Comparison of ENCODE assay signal across 8 cellular contexts in the genomic region with DNA sequence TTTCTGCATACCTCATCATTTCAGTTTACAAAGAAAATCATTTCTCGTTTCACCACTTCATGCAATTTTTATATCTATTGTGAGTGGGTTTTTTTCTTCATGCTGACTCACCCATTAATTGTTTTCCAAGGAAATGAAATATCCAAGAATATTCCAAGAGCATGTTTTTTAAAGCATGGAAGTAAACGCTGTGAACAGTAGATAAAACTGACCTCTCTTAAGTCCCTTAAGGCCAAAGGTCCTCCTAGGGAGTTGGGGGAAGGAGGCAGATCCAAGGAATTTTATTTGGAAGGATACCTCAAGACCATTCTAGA. TPM values are rescaled to one million over a fixed set of nuclear protein-coding genes. Genes with fewer than 3 reads are reported as not detected.
DNase-seq lines count a peak whose midpoint lies in the region; ATAC-seq and TF ChIP-seq lines count a peak whose summit lies in the region.

No MANE protein-coding gene starts in this region.

- ATAC-seq in GM18909 (IDR thresholded peaks at IDR 0.05; ENCODE audit: poor library complexity, unreplicated experiment) = no peak

- no peaks in the 10 kb centered on the region for H3K9me3 ChIP-seq in HAP-1

- in situ Hi-C loops in HAP-1 (cut with MboI; ENCODE audit: low sequenced_read_pairs) = loop anchor here (5.0 to 25.0 kb wide), 2 partner anchors 290 to 480 kb away; a partner anchor contains a TSS

- H3K4me3 ChIP-seq in HAP-1 (peak overlapping the region; percentile 53), WI38 (ENCODE audit: low read depth, low read length) (peak overlapping the region; percentile 69), fibroblast of villous mesenchyme (ENCODE audit: low read depth, low read length) (peak overlapping the region; percentile 72), skeletal muscle cell (ENCODE audit: low read depth, low read length) (peak overlapping the region; percentile 62)

- H3K36me3 ChIP-seq in HAP-1 (replicated peaks) = no peaks in the 10 kb centered on the region

- TF ChIP-seq CTCF in WI38 (IDR thresholded peaks at IDR 0.05; ENCODE audit: low read depth, low read length) (no peak), fibroblast of villous mesenchyme (IDR thresholded peaks at IDR 0.05; ENCODE audit: insufficient read depth, low read depth, low read length) (no peak)

- H3K27me3 ChIP-seq in HAP-1 (ENCODE audit: low read depth) = no peaks in the 10 kb centered on the region

- DNase-seq in HAP-1 (ENCODE audit: low spot score in 2 of 2) (no peak), fibroblast of villous mesenchyme (ENCODE audit: low read depth) (no peak), skeletal muscle cell (ENCODE audit: low read depth) (no peak), SKM-1 treated with dmso at 0.1 percent for 144 hours (lab: John Stamatoyannopoulos, UW; ENCODE audit: unreplicated experiment) (no peak), D341Med (ENCODE audit: low spot score) (no peak), HUDEP-2 (lab: John Stamatoyannopoulos, UW; ENCODE audit: unreplicated experiment in 76 of 76) (no peak)

- peaks cover 29% of the 10 kb centered on the region for H3K4me1 ChIP-seq in HAP-1

RNA-seq across cellular contexts. Expression of a gene that starts 2.6 kb away (rescaled TPM):
- 96.3 and 133 TPM in 2 replicates for total RNA-seq in fibroblast of villous mesenchyme

RNA-seq across cellular contexts. Expression of a gene that starts 39.8 kb away (rescaled TPM):
- total RNA-seq in fibroblast of villous mesenchyme = 488 and 579 TPM in 2 replicates
